10 cellular contexts compared by ENCODE assay signal in genomic region chr2:120343100-120343432, GRCh38. TPM values are rescaled to one million over a fixed set of nuclear protein-coding genes. Genes with fewer than 3 reads are reported as not detected.
A peak's percentile ranks its signal among the peaks of the same experiment; 100 is the strongest.
DNase-seq lines count a peak whose midpoint lies in the region; ATAC-seq, FAIRE-seq and TF ChIP-seq lines count a peak whose summit lies in the region.
"Had no signal": no experiment of that assay in that cellular context is flagged by ENCODE, and none has a peak within 500 bp of the region (broad histone marks: within the 10 kb centered on the region; RNA-seq: fewer than 3 reads in every experiment).

No MANE protein-coding gene starts in this region.

- peaks cover 0 to 2% (median 0%) of the 10 kb centered on the region in 7 donors for H3K9me3 Mint-ChIP-seq in CD4-positive, CD25-positive, alpha-beta regulatory T cell
- no peaks in the 10 kb centered on the region for H3K9me3 Mint-ChIP-seq in nephron

- H3K4me2 ChIP-seq in GM12878 (ENCODE audit: control insufficient read depth, insufficient read depth) = no peak overlapping the region

- H3K36me3 ChIP-seq in CD4-positive, CD25-positive, alpha-beta regulatory T cell (ENCODE audit: control insufficient read depth, insufficient read depth, low read length) = no peaks in the 10 kb centered on the region
- H3K36me3 ChIP-seq in GM12878 (ENCODE audit: control insufficient read depth in 2 of 2, insufficient read depth in 2 of 2, low read length in 1 of 2) = no peaks in the 10 kb centered on the region; a peak in 1 of 4 replicates
- H3K36me3 ChIP-seq: tibial artery had no signal

- in situ Hi-C loops in GM12878 (cut with MboI) = no loop called here

- BruUV-seq in GM12878 (replicated peaks; lab: Mats Ljungman, UMichigan) = no TSS peak

- POLR2A ChIA-PET in GM12878 (lab: Charles Lee) = no interaction called here

- H3K27ac ChIP-seq in CD4-positive, CD25-positive, alpha-beta regulatory T cell (ENCODE audit: insufficient read depth, low read length, poor library complexity, severe bottlenecking) = no peak overlapping the region
- no peak overlapping the region for H3K27ac ChIP-seq in GM12878 (ENCODE audit: control insufficient read depth, insufficient read depth)

- peaks cover 48% of the 10 kb centered on the region for H3K27me3 Mint-ChIP-seq in CD4-positive, CD25-positive, alpha-beta regulatory T cell
- peaks cover 75% of the 10 kb centered on the region for H3K27me3 Mint-ChIP-seq in nephron (ENCODE audit: low read depth)

- no peak overlapping the region for H3K9ac ChIP-seq in GM12878 (ENCODE audit: control insufficient read depth, insufficient read depth, low read length)

- H3K4me3 Mint-ChIP-seq in CD4-positive, CD25-positive, alpha-beta regulatory T cell = peak overlapping the region; percentile 33 to 85 (median 72)
- peak overlapping the region; percentile 39 to 71 (median 63) for H3K4me3 Mint-ChIP-seq in nephron

- SMC1A ChIA-PET in GM12878 (lab: Charles Lee; ENCODE audit: uncharacterized antibody, unreplicated experiment) = interaction anchor here (0.9 kb wide), 1 partner anchor 85 kb away, joined by 3 read pairs; no protein-coding TSS in a partner anchor

- FAIRE-seq in GM12878 (lab: Jason Lieb, UNC) = no peak
- FAIRE-seq: kidney had no signal

- CTCF ChIA-PET in GM12878 (lab: Yijun Ruan, JAX) = interaction anchor here (0.7 to 1.4 kb wide), 3 partner anchors 11 to 696 kb away, joined by 3 read pairs; no protein-coding TSS in a partner anchor

- TF ChIP-seq CTCF in GM12878 (IDR thresholded peaks at IDR 0.05 in 2 of 3, conservative IDR thresholded peaks at IDR 0.05 in 1 of 3; ENCODE audit: control insufficient read depth in 2 of 3, extremely low read depth in 1 of 3, insufficient read depth in 1 of 3, low read depth in 3 of 3, low read length in 3 of 3) (no peak), nephron (IDR thresholded peaks at IDR 0.05; ENCODE audit: unreplicated experiment in 3 of 3) (no peak)

- peaks cover 26% of the 10 kb centered on the region for H3K4me1 ChIP-seq in CD4-positive, CD25-positive, alpha-beta regulatory T cell (ENCODE audit: control insufficient read depth, insufficient read depth, low read length, poor library complexity, severe bottlenecking)
- H3K4me1 ChIP-seq in GM12878 (ENCODE audit: control insufficient read depth, insufficient read depth, low read length) = no peaks in the 10 kb centered on the region

- H3K9me3 ChIP-seq in CD4-positive, CD25-positive, alpha-beta regulatory T cell (ENCODE audit: control insufficient read depth in 2 of 2, low read length in 2 of 2) = no peaks in the 10 kb centered on the region
- no peaks in the 10 kb centered on the region for H3K9me3 ChIP-seq in GM12878 (replicated peaks; ENCODE audit: control insufficient read depth, insufficient read depth, low read length)
- H3K9me3 ChIP-seq: tibial artery had no signal

- no peak overlapping the region for H3K4me3 ChIP-seq in CD4-positive, CD25-positive, alpha-beta regulatory T cell (ENCODE audit: low read depth, low read length)
- no peak overlapping the region for H3K4me3 ChIP-seq in GM12878

- H3K36me3 Mint-ChIP-seq in CD4-positive, CD25-positive, alpha-beta regulatory T cell = no peaks in the 10 kb centered on the region
- H3K36me3 Mint-ChIP-seq in nephron (ENCODE audit: low read depth) = no peaks in the 10 kb centered on the region

- ATAC-seq in CD4-positive, CD25-positive, alpha-beta regulatory T cell (ENCODE audit: low read depth in 2 of 2) = no peak
- peak; percentile 5 for ATAC-seq in HG03354 (IDR thresholded peaks at IDR 0.05; ENCODE audit: poor library complexity, severe bottlenecking, unreplicated experiment)
- peak; percentile 16; the same call in 1 of the 3 replicates for ATAC-seq in GM12878
- ATAC-seq in HG03196 (IDR thresholded peaks at IDR 0.05; ENCODE audit: unreplicated experiment) = no peak
- ATAC-seq in HG02970 (IDR thresholded peaks at IDR 0.05; ENCODE audit: low FRiP score, unreplicated experiment) = no peak

- no peak for DNase-seq in CD4-positive, CD25-positive, alpha-beta regulatory T cell
- DNase-seq in GM12878 (ENCODE audit: low read depth, low spot score) (no peak), HUDEP-2 (lab: John Stamatoyannopoulos, UW; ENCODE audit: unreplicated experiment in 76 of 76) (no peak)
- DNase-seq in stimulated activated CD4-positive, alpha-beta T cell treated with anti-CD3 and anti-CD28 coated beads, Interleukin-2, amount 100 ng/mL, for 48 hours = no peak

- intact Hi-C loops in GM12878 (cut with micrococcal nuclease; ENCODE audit: unreplicated experiment) = loop anchor here (5.0 to 10.0 kb wide), 2 partner anchors 212 to 339 kb away; no protein-coding TSS in a partner anchor

- H2AFZ ChIP-seq in GM12878 (ENCODE audit: control insufficient read depth, low read depth, low read length) = no peak overlapping the region

- H3K27me3 ChIP-seq in CD4-positive, CD25-positive, alpha-beta regulatory T cell (ENCODE audit: control insufficient read depth, insufficient read depth, low read length) = peaks cover 14% of the 10 kb centered on the region
- peaks cover 14 to 21% of the 10 kb centered on the region in 2 experiments for H3K27me3 ChIP-seq in GM12878 (replicated peaks in 1 of 2; ENCODE audit: control insufficient read depth in 2 of 2, insufficient read depth in 2 of 2, low read length in 1 of 2)

- peak overlapping the region in 1 of 3 donors; percentile 92 for H3K27ac Mint-ChIP-seq in CD4-positive, CD25-positive, alpha-beta regulatory T cell
- H3K27ac Mint-ChIP-seq in nephron = no peak overlapping the region

- H3K79me2 ChIP-seq in GM12878 (ENCODE audit: control insufficient read depth, insufficient read depth, low read length) = no peaks in the 10 kb centered on the region

- RAD21 ChIA-PET in GM12878 (lab: Charles Lee; ENCODE audit: unreplicated experiment) = interaction anchor here (1.1 to 1.2 kb wide), 2 partner anchors 333 to 334 kb away, joined by 3 read pairs; no protein-coding TSS in a partner anchor

- WGBS in GM12878 (ENCODE audit: insufficient coverage, insufficient replicate concordance, low lambda C conversion rate, missing lambda C conversion rate) = 25% methylated on average over 5 of the region's 5 CpGs

- peaks cover 0 to 29% (median 11%) of the 10 kb centered on the region in 4 donors for H3K4me1 Mint-ChIP-seq in CD4-positive, CD25-positive, alpha-beta regulatory T cell
- H3K4me1 Mint-ChIP-seq in nephron = peaks cover 19% of the 10 kb centered on the region

- no peak for TF ChIP-seq POLR2A in GM12878 (IDR thresholded peaks at IDR 0.05; ENCODE audit: low read depth, low read length)

- TF ChIP-seq EP300 in GM12878 (IDR thresholded peaks at IDR 0.05; ENCODE audit: borderline replicate concordance in 1 of 2, control insufficient read depth in 1 of 2, low read depth in 2 of 2, low read length in 2 of 2) = no peak

- no peak for TF ChIP-seq RAD21 in GM12878 (IDR thresholded peaks at IDR 0.05; ENCODE audit: insufficient read depth, low read depth, low read length)

- H4K20me1 ChIP-seq in GM12878 (ENCODE audit: control insufficient read depth, insufficient read depth) = no peaks in the 10 kb centered on the region

TF ChIP-seq in GM12878, 131 proteins besides CTCF, POLR2A, EP300 and RAD21:
- TF ChIP-seq RELB (IDR thresholded peaks at IDR 0.05; ENCODE audit: low read depth) = no peak

RNA-seq across cellular contexts. Expression of gene INHBB, which starts 2.9 kb away (rescaled TPM):
- total RNA-seq in CD4-positive, CD25-positive, alpha-beta regulatory T cell = not detected
- polyA plus RNA-seq in CD4-positive, CD25-positive, alpha-beta regulatory T cell = not detected
- total RNA-seq in GM12878 (2013; cell fraction: nucleolus; rRNA removed) = not detected in 2 replicates
- not detected in 2 replicates for total RNA-seq in GM12878 (2014; rRNA removed)
- not detected in 2 replicates for total RNA-seq in GM12878 (2014; rRNA removed; fragmentation: Illumina TruSeq; extraction: Trizol)
- total RNA-seq in GM12878 (2021) = 0.05 and 0.11 TPM in 2 replicates
- not detected for polyA plus RNA-seq in GM12878 (2011; ENCODE audit: low read depth)
- polyA plus RNA-seq in GM12878 (2011; rRNA removed) = not detected in 2 replicates
- not detected in 2 replicates for polyA plus RNA-seq in GM12878 (2011; cell fraction: cytosol; rRNA removed)
- not detected in 2 replicates for polyA plus RNA-seq in GM12878 (2011; cell fraction: nucleus; rRNA removed)
- polyA plus RNA-seq in GM12878 (2012) = not detected in 2 replicates
- polyA plus RNA-seq in GM12878 (2014; fragmentation: Illumina TruSeq; extraction: Trizol) = not detected in 2 replicates
- not detected for polyA plus RNA-seq in GM12878 (2014; fragmentation: Nextera tagmentation; extraction: Ambion mirVana)
- polyA plus RNA-seq in GM12878 (2014; rRNA removed) = not detected in 2 replicates
- not detected for polyA plus RNA-seq in GM12878 (2016; fragmentation: Nextera tagmentation; extraction: Ambion mirVana)
- not detected in 2 replicates for polyA minus RNA-seq in GM12878 (2011; rRNA and poly(A)+ RNA removed)
- polyA minus RNA-seq in GM12878 (2011; cell fraction: cytosol; rRNA and poly(A)+ RNA removed) = not detected in 2 replicates
- polyA minus RNA-seq in GM12878 (2011; cell fraction: nucleus; rRNA and poly(A)+ RNA removed) = not detected in 2 replicates

Comparison
In these comparisons a context has a peak if more than half of its experiments do, and no peak if none do; other contexts are left out.
1. ATAC-seq: peak in HG03354 (single experiment) and GM12878 (single experiment); none in CD4-positive, CD25-positive, alpha-beta regulatory T cell (0 of 2), HG03196 (single experiment) and HG02970 (single experiment).